ENCODE assay signal across 16 cellular contexts in the genomic region with DNA sequence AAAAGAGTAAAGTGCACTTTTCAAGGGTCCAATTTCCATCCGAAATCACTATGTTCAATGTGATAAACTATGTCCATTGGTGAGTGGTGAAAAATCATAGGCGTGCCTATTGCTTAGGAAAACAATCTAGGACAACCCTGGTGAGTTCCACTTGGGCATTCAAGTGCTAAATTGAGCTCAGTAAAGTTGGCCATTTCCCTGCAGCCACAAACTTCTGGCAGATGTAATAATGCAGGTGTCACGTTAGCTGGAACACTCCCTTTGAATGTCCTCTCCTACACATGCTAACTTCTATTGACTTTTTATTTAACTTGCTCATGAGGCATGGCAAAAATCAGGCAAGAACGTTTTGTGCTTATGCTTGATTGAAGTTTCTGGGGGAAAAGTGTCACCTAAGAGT.
"Had no signal": no experiment of that assay in that cellular context is flagged by ENCODE, and none has a peak within 500 bp of the region (broad histone marks: within the 10 kb centered on the region; RNA-seq: fewer than 3 reads in every experiment).

No MANE protein-coding gene starts in this region.

- DNase-seq: activated B cell treated with CpG ODN at 0.5 μM for 24 hours; activated CD4-positive, alpha-beta T cell treated with anti-CD3 and anti-CD28 coated beads for 36 hours; activated CD4-positive, alpha-beta T cell treated with anti-CD3 and anti-CD28 coated beads, Interleukin-2, amount 50 U/mL, for 4 hours; activated CD8-positive, alpha-beta memory T cell treated with anti-CD3 and anti-CD28 coated beads, Interleukin-2, amount 50 U/mL, for 48 hours; activated naive CD4-positive, alpha-beta T cell; activated naive CD8-positive, alpha-beta T cell treated with anti-CD3 and anti-CD28 coated beads for 36 hours; activated T-cell treated with anti-CD3 and anti-CD28 coated beads, Interleukin-2, amount 50 U/mL, for 4 hours; heart right ventricle; occipital lobe; small intestine; stimulated activated CD4-positive, alpha-beta T cell treated with anti-CD3 and anti-CD28 coated beads, Interleukin-2, amount 100 ng/mL, for 24 hours; stimulated activated naive CD8-positive, alpha-beta T cell treated with anti-CD3 and anti-CD28 coated beads, Interleukin-15, amount 100 ng/mL, for 72 hours; T-helper 17 cell; transverse colon; uterus had no signal

- H3K27ac ChIP-seq: epithelial cell of prostate, heart right ventricle, transverse colon, uterus had no signal
